In the genomic region with DNA sequence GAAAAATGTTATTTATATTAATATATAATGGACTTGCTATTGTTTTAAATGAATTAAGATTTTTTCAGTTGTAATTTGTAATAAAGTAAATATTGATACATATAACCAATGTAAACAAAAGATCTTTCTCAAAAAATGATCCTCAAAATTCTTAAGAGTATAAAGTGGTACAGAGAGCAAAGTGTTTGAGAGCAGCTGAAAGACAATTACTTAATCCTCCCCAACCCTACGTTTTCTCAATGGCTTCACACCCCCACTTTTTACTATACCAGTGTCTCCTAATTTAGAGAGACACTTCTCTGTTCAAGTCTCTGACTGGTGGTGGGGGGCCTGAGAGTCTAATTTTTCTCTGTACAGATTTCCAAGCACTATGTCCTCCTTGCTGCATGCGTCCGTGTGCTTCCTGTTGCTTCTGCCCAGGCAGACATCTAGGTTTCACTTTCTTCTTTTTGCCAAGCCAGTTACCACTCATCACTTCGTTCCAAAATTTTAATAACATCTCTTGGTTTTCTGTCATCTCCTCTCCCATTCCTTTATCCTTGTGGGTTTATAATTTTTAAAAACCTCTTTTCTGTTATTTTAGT, we compare ENCODE assay signal across 8 cellular contexts.
DNase-seq lines count a peak whose midpoint lies in the region; ATAC-seq and TF ChIP-seq lines count a peak whose summit lies in the region.

No MANE protein-coding gene starts in this region.

- H3K36me3 ChIP-seq in OCI-LY1 (ENCODE audit: insufficient read depth, low read length) (no peaks in the 10 kb centered on the region), liver (ENCODE audit: control insufficient read depth in 4 of 4, insufficient read depth in 3 of 4, low read depth in 1 of 4, low read length in 3 of 4) (no peaks in the 10 kb centered on the region), vagina (no peaks in the 10 kb centered on the region)

- no peaks in the 10 kb centered on the region for H3K79me2 ChIP-seq in OCI-LY1 (ENCODE audit: insufficient read depth, low read length)

- TF ChIP-seq CTCF in OCI-LY1 (IDR thresholded peaks at IDR 0.05; ENCODE audit: low read length) (no peak), liver (IDR thresholded peaks at IDR 0.05; ENCODE audit: low read depth, low read length, missing input control) (no peak), vagina (IDR thresholded peaks at IDR 0.05) (no peak)

- peak overlapping the region; percentile 4; the same call in 1 of the 2 replicates for H3K9ac ChIP-seq in OCI-LY1 (ENCODE audit: low read length)
- H3K9ac ChIP-seq in liver (ENCODE audit: low read depth in 1 of 2, low read length in 2 of 2): no peak overlapping the region

- H3K9me2 ChIP-seq in OCI-LY1 (ENCODE audit: low read depth, low read length): no peaks in the 10 kb centered on the region

- no peaks in the 10 kb centered on the region for H3F3A ChIP-seq in OCI-LY1 (ENCODE audit: insufficient read depth, low read length)

- no peak for TF ChIP-seq POLR2A in vagina (IDR thresholded peaks at IDR 0.05)

- H3K4me3 ChIP-seq in OCI-LY1 (ENCODE audit: low read depth, low read length, poor library complexity, severe bottlenecking): peak overlapping the region; percentile 38
- H3K4me3 ChIP-seq in liver (ENCODE audit: low read depth in 1 of 3, low read length in 3 of 3): peak overlapping the region; percentile 43 to 61 (median 52)
- no peak overlapping the region for H3K4me3 ChIP-seq in vagina

- peak overlapping the region; percentile 62 for H3K4me2 ChIP-seq in OCI-LY1 (ENCODE audit: low read length)

- H4K20me1 ChIP-seq in OCI-LY1 (ENCODE audit: insufficient read depth, low read length): no peaks in the 10 kb centered on the region

- intact Hi-C loops in vagina (cut with DNase I): no loop called here

- no peak for TF ChIP-seq RAD21 in liver (IDR thresholded peaks at IDR 0.05)

- ATAC-seq in HG02763 (IDR thresholded peaks at IDR 0.05; ENCODE audit: unreplicated experiment) (peak; percentile 67), HG02885 (IDR thresholded peaks at IDR 0.05; ENCODE audit: poor library complexity, unreplicated experiment) (no peak)

- H3K4me1 ChIP-seq in OCI-LY1 (ENCODE audit: insufficient read depth, low read length, severe bottlenecking): no peaks in the 10 kb centered on the region
- no peaks in the 10 kb centered on the region for H3K4me1 ChIP-seq in liver (ENCODE audit: control insufficient read depth in 4 of 4, insufficient read depth in 4 of 4, low read length in 3 of 4)
- no peaks in the 10 kb centered on the region for H3K4me1 ChIP-seq in vagina

- H3K27me3 ChIP-seq in OCI-LY1 (ENCODE audit: insufficient read depth, low read length) (no peaks in the 10 kb centered on the region), liver (ENCODE audit: control insufficient read depth in 4 of 4, insufficient read depth in 4 of 4, low read length in 3 of 4) (no peaks in the 10 kb centered on the region), vagina (no peaks in the 10 kb centered on the region)

- H2AFZ ChIP-seq in OCI-LY1 (ENCODE audit: low read length): peak overlapping the region; percentile 48

- no peak overlapping the region for H3K27ac ChIP-seq in OCI-LY1 (ENCODE audit: low read depth, low read length, poor library complexity, severe bottlenecking)
- no peak overlapping the region for H3K27ac ChIP-seq in liver (ENCODE audit: low read depth in 1 of 2, low read length in 2 of 2)
- no peak overlapping the region for H3K27ac ChIP-seq in vagina

- DNase-seq in NCI-H748 (lab: John Stamatoyannopoulos, UW; ENCODE audit: unreplicated experiment) (peak; percentile 24), NCI-H748 treated with DMSO at 0.1 percent for 48 hours (lab: John Stamatoyannopoulos, UW) (no peak), vagina (ENCODE audit: extremely low spot score in 2 of 2) (no peak), NCI-H1436 treated with DMSO at 0.1 percent for 48 hours (lab: John Stamatoyannopoulos, UW) (no peak)

- 26% methylated on average over 4 of the region's 4 CpGs for WGBS in liver

- H3K9me3 ChIP-seq in OCI-LY1 (ENCODE audit: low read length) (no peaks in the 10 kb centered on the region; the same call in 1 of the 2 replicates), liver (ENCODE audit: control insufficient read depth in 4 of 4, low read length in 3 of 4) (no peaks in the 10 kb centered on the region), vagina (no peaks in the 10 kb centered on the region)

TF ChIP-seq in liver, 16 proteins besides CTCF, POLR2A, EP300 and RAD21:
- TF ChIP-seq HNF4G (IDR thresholded peaks at IDR 0.05): no peak
- peak; percentile 25 for TF ChIP-seq YY1 (IDR thresholded peaks at IDR 0.05)

Comparison
In these comparisons a context has a peak if more than half of its experiments do, and no peak if none do; other contexts are left out.
1. H3K4me3 ChIP-seq: peak in OCI-LY1 (single experiment) and liver (3 of 3); none in vagina (0 of 2).